17 cellular contexts compared by ENCODE assay signal in the genomic region with DNA sequence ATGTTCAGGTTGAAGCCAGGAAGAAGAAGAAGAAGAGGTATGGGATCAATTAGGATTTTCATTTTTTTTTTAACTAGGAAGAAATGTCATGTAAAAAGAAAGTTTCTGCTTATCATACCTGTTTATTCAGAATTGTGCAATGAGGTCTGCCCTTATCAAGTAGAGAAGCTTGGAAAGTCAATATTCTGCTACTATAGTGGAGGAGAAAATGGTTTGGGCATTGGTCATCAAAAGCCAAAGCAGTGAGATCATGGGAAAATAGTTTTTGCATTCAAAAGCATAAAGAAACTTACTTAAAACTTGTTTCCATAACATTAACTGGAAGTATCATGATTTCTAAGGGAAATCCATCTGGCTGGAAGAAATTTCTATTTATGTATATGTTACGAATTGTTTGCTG.
A peak's percentile ranks its signal among the peaks of the same experiment; 100 is the strongest.
DNase-seq lines count a peak whose midpoint lies in the region; ATAC-seq, FAIRE-seq and TF ChIP-seq lines count a peak whose summit lies in the region.
"Had no signal": no experiment of that assay in that cellular context is flagged by ENCODE, and none has a peak within 500 bp of the region (broad histone marks: within the 10 kb centered on the region; RNA-seq: fewer than 3 reads in every experiment).

No MANE protein-coding gene starts in this region.

- no peak for ATAC-seq in GM21528 (IDR thresholded peaks at IDR 0.05; ENCODE audit: low FRiP score, unreplicated experiment)
- ATAC-seq: activated CD8-positive, alpha-beta T cell treated with anti-CD3 and anti-CD28 coated beads for 36 hours; natural killer cell treated with Interleukin-12 subunit alpha and Interleukin-12 subunit beta and Interleukin-15 and Interleukin-18, amount 100 ng/mL, for 72 hours had no signal

- H3K9me3 ChIP-seq in astrocyte (ENCODE audit: insufficient read depth, low read depth, low read length), result no peaks in the 10 kb centered on the region
- no peaks in the 10 kb centered on the region for H3K9me3 ChIP-seq in hepatocyte (ENCODE audit: low read depth)
- H3K9me3 ChIP-seq: MG63, right atrium auricular region had no signal

- peak overlapping the region; percentile 87 for H3K27ac Mint-ChIP-seq in astrocyte (ENCODE audit: unreplicated experiment)
- H3K27ac Mint-ChIP-seq: activated CD8-positive, alpha-beta T cell treated with anti-CD3 and anti-CD28 coated beads for 36 hours; activated T-helper 2 cell treated with anti-CD3 and anti-CD28 coated beads, Interferon-gamma antibody, Interleukin-2, Interleukin-4, amounts not matched to agents 10 μg/mL and 5 μg/mL and 100 μg/mL, durations not matched to agents 14 hours and 24 hours and 36 hours; natural killer cell treated with Interleukin-12 subunit alpha and Interleukin-12 subunit beta and Interleukin-15 and Interleukin-18, amount 100 ng/mL, for 72 hours had no signal

- no peaks in the 10 kb centered on the region for H3K9me3 Mint-ChIP-seq in astrocyte (ENCODE audit: unreplicated experiment)

- H4K20me1 ChIP-seq in astrocyte (ENCODE audit: insufficient read depth, low read length) (no peaks in the 10 kb centered on the region), hepatocyte (ENCODE audit: insufficient read depth, poor library complexity, severe bottlenecking) (no peaks in the 10 kb centered on the region)

- no peaks in the 10 kb centered on the region for H3K79me2 ChIP-seq in astrocyte (ENCODE audit: insufficient read depth, low read length)
- no peaks in the 10 kb centered on the region for H3K79me2 ChIP-seq in hepatocyte

- no peaks in the 10 kb centered on the region for H3K36me3 Mint-ChIP-seq in astrocyte (ENCODE audit: low read depth, unreplicated experiment)
- H3K36me3 Mint-ChIP-seq: natural killer cell treated with Interleukin-12 subunit alpha and Interleukin-12 subunit beta and Interleukin-15 and Interleukin-18, amount 100 ng/mL, for 72 hours had no signal

- H3K4me1 Mint-ChIP-seq in astrocyte (ENCODE audit: low read depth, unreplicated experiment), result peaks cover 16% of the 10 kb centered on the region

- H3K4me1 ChIP-seq in astrocyte (ENCODE audit: insufficient read depth, low read length), result peaks cover 5% of the 10 kb centered on the region
- H3K4me1 ChIP-seq in hepatocyte (ENCODE audit: insufficient read depth), result no peaks in the 10 kb centered on the region
- H3K4me1 ChIP-seq: right atrium auricular region had no signal

- peak overlapping the region; percentile 4 for H3K9ac ChIP-seq in astrocyte (ENCODE audit: low read length)

- H3K27me3 ChIP-seq in astrocyte (ENCODE audit: insufficient read depth, low read length), result no peaks in the 10 kb centered on the region
- H3K27me3 ChIP-seq in hepatocyte, result no peaks in the 10 kb centered on the region
- H3K27me3 ChIP-seq: MG63, right atrium auricular region had no signal

- FAIRE-seq in astrocyte (lab: Jason Lieb, UNC), result peak; percentile 45

- H3K27ac ChIP-seq in astrocyte (ENCODE audit: low read depth, low read length), result peak overlapping the region; percentile 55
- H3K27ac ChIP-seq in hepatocyte, result peak overlapping the region; percentile 41
- H3K27ac ChIP-seq: right atrium auricular region had no signal

- peak; percentile 30 for DNase-seq in HuH-7 (ENCODE audit: low spot score)
- peak; percentile 58 for DNase-seq in astrocyte (ENCODE audit: low read depth)
- peak; percentile 51 for DNase-seq in hepatocyte (ENCODE audit: low spot score)
- DNase-seq in skeletal muscle cell (ENCODE audit: low read depth), result peak; percentile 9
- DNase-seq in NCI-H1694 treated with DMSO at 0.1 percent for 48 hours (lab: John Stamatoyannopoulos, UW), result no peak
- DNase-seq in NCI-H1417 (lab: John Stamatoyannopoulos, UW), result no peak
- no peak for DNase-seq in NCI-H69 (lab: John Stamatoyannopoulos, UW)
- DNase-seq: activated CD8-positive, alpha-beta T cell treated with anti-CD3 and anti-CD28 coated beads for 36 hours; C1 segment of cervical spinal cord; MG63; NCI-H1930; NCI-H524 treated with DMSO at 0.1 percent for 48 hours had no signal

- H2AFZ ChIP-seq in astrocyte (ENCODE audit: low read depth, low read length), result no peak overlapping the region
- no peak overlapping the region for H2AFZ ChIP-seq in hepatocyte

- H3K27me3 Mint-ChIP-seq in astrocyte (ENCODE audit: low read depth, unreplicated experiment), result no peaks in the 10 kb centered on the region
- H3K27me3 Mint-ChIP-seq: activated CD8-positive, alpha-beta T cell treated with anti-CD3 and anti-CD28 coated beads for 36 hours; natural killer cell treated with Interleukin-12 subunit alpha and Interleukin-12 subunit beta and Interleukin-15 and Interleukin-18, amount 100 ng/mL, for 72 hours had no signal

- no peaks in the 10 kb centered on the region for H3K9me2 ChIP-seq in hepatocyte (replicated peaks; ENCODE audit: insufficient read depth)

- H3K4me3 ChIP-seq in astrocyte (ENCODE audit: insufficient read depth, low read depth, low read length), result no peak overlapping the region
- H3K4me3 ChIP-seq in hepatocyte, result no peak overlapping the region
- no peak overlapping the region for H3K4me3 ChIP-seq in skeletal muscle cell (ENCODE audit: low read depth, low read length)
- H3K4me3 ChIP-seq: lung, MG63, right atrium auricular region had no signal

- 95% methylated on average over 1 of the region's 1 CpG for WGBS in hepatocyte (ENCODE audit: low lambda C conversion rate, missing lambda C conversion rate)

- no peak for TF ChIP-seq CTCF in astrocyte (IDR thresholded peaks at IDR 0.05; ENCODE audit: insufficient read depth, low read depth, low read length)
- no peak for TF ChIP-seq CTCF in hepatocyte (IDR thresholded peaks at IDR 0.05; ENCODE audit: poor library complexity)

- H3K4me2 ChIP-seq in astrocyte (ENCODE audit: low read length) (peak overlapping the region; percentile 16), hepatocyte (no peak overlapping the region)

- H3K4me3 Mint-ChIP-seq in astrocyte (ENCODE audit: unreplicated experiment), result no peak overlapping the region
- H3K4me3 Mint-ChIP-seq: activated CD8-positive, alpha-beta T cell treated with anti-CD3 and anti-CD28 coated beads for 36 hours; natural killer cell treated with Interleukin-12 subunit alpha and Interleukin-12 subunit beta and Interleukin-15 and Interleukin-18, amount 100 ng/mL, for 72 hours had no signal

- no peaks in the 10 kb centered on the region for H3K36me3 ChIP-seq in astrocyte (ENCODE audit: insufficient read depth, low read length)
- no peaks in the 10 kb centered on the region for H3K36me3 ChIP-seq in hepatocyte (replicated peaks; ENCODE audit: insufficient read depth, low read depth)
- H3K36me3 ChIP-seq: MG63, right atrium auricular region had no signal

Comparison
In these comparisons a context has a peak if more than half of its experiments do, and no peak if none do; other contexts are left out.
1. DNase-seq: peak in HuH-7 (single experiment), astrocyte (single experiment), hepatocyte (single experiment) and skeletal muscle cell (single experiment); none in NCI-H1694 treated with DMSO at 0.1 percent for 48 hours (single experiment), NCI-H1417 (0 of 3) and NCI-H69 (single experiment).